Comparison of ENCODE assay signal across 21 cellular contexts in genomic region chr1:178434899-178435298, GRCh38.
"Had no signal": no experiment of that assay in that cellular context is flagged by ENCODE, and none has a peak within 500 bp of the region (broad histone marks: within the 10 kb centered on the region; RNA-seq: fewer than 3 reads in every experiment).

No MANE protein-coding gene starts in this region.

- H3K36me3 ChIP-seq: right lobe of liver, stomach had no signal

- DNase-seq: activated CD4-positive, alpha-beta memory T cell treated with anti-CD3 and anti-CD28 coated beads, Interleukin-2, amount 10 ng/mL, durations not matched to agents 7 days and 5 days; activated CD4-positive, alpha-beta T cell treated with anti-CD3 and anti-CD28 coated beads for 48 hours; activated CD4-positive, CD25-positive, alpha-beta regulatory T cell; activated CD8-positive, alpha-beta memory T cell treated with anti-CD3 and anti-CD28 coated beads, Interleukin-2, amount 10 ng/mL, durations not matched to agents 7 days and 5 days; activated naive CD4-positive, alpha-beta T cell; activated naive CD8-positive, alpha-beta T cell treated with anti-CD3 and anti-CD28 coated beads for 36 hours; amniotic stem cell; body of pancreas; caudate nucleus; foreskin fibroblast; hippocampal formation; left ventricle myocardium superior; right lobe of liver; small intestine; stimulated activated CD4-positive, alpha-beta T cell treated with anti-CD3 and anti-CD28 coated beads, Interleukin-4, amount 100 ng/mL, for 1 hour; stomach; T-helper 1 cell; T-helper 9 cell; testis had no signal

- H3K27me3 Mint-ChIP-seq: activated CD4-positive, alpha-beta memory T cell treated with anti-CD3 and anti-CD28 coated beads, Interleukin-2, amount 10 ng/mL, durations not matched to agents 7 days and 5 days; activated CD8-positive, alpha-beta memory T cell treated with anti-CD3 and anti-CD28 coated beads, Interleukin-2, amount 10 ng/mL, durations not matched to agents 7 days and 5 days had no signal

- H3K4me1 Mint-ChIP-seq: activated CD4-positive, alpha-beta memory T cell treated with anti-CD3 and anti-CD28 coated beads, Interleukin-2, amount 10 ng/mL, durations not matched to agents 7 days and 5 days; activated CD8-positive, alpha-beta memory T cell treated with anti-CD3 and anti-CD28 coated beads, Interleukin-2, amount 10 ng/mL, durations not matched to agents 7 days and 5 days; activated naive CD8-positive, alpha-beta T cell treated with anti-CD3 and anti-CD28 coated beads for 36 hours; memory B cell; stimulated activated effector memory CD8-positive, alpha-beta T cell treated with anti-CD3 and anti-CD28 coated beads, Interleukin-12 subunit alpha, Interleukin-12 subunit beta, amount 100 ng/mL, for 72 hours had no signal

- H3K4me1 ChIP-seq: body of pancreas, right lobe of liver, stomach, testis had no signal

- H3K27ac ChIP-seq: body of pancreas, right lobe of liver, stomach, testis had no signal

- H3K27ac Mint-ChIP-seq: activated CD4-positive, alpha-beta memory T cell treated with anti-CD3 and anti-CD28 coated beads, Interleukin-2, amount 10 ng/mL, durations not matched to agents 7 days and 5 days; activated CD8-positive, alpha-beta memory T cell treated with anti-CD3 and anti-CD28 coated beads, Interleukin-2, amount 10 ng/mL, durations not matched to agents 7 days and 5 days; activated naive CD8-positive, alpha-beta T cell treated with anti-CD3 and anti-CD28 coated beads for 36 hours; memory B cell; stimulated activated effector memory CD8-positive, alpha-beta T cell treated with anti-CD3 and anti-CD28 coated beads, Interleukin-12 subunit alpha, Interleukin-12 subunit beta, amount 100 ng/mL, for 72 hours had no signal

- H3K36me3 Mint-ChIP-seq: activated CD8-positive, alpha-beta memory T cell treated with anti-CD3 and anti-CD28 coated beads, Interleukin-2, amount 10 ng/mL, durations not matched to agents 7 days and 5 days; activated naive CD8-positive, alpha-beta T cell treated with anti-CD3 and anti-CD28 coated beads for 36 hours; memory B cell; stimulated activated effector memory CD8-positive, alpha-beta T cell treated with anti-CD3 and anti-CD28 coated beads, Interleukin-12 subunit alpha, Interleukin-12 subunit beta, amount 100 ng/mL, for 72 hours had no signal

- H3K9me3 Mint-ChIP-seq: activated CD4-positive, alpha-beta memory T cell treated with anti-CD3 and anti-CD28 coated beads, Interleukin-2, amount 10 ng/mL, durations not matched to agents 7 days and 5 days; activated naive CD8-positive, alpha-beta T cell treated with anti-CD3 and anti-CD28 coated beads for 36 hours; memory B cell; stimulated activated effector memory CD8-positive, alpha-beta T cell treated with anti-CD3 and anti-CD28 coated beads, Interleukin-12 subunit alpha, Interleukin-12 subunit beta, amount 100 ng/mL, for 72 hours had no signal

- H3K27me3 ChIP-seq: body of pancreas, right lobe of liver, stomach, testis had no signal

- H3K4me3 ChIP-seq: body of pancreas, right lobe of liver, stomach, testis had no signal

- H3K9me3 ChIP-seq: body of pancreas, right lobe of liver, stomach, testis had no signal

- H3K4me3 Mint-ChIP-seq: activated CD4-positive, alpha-beta memory T cell treated with anti-CD3 and anti-CD28 coated beads, Interleukin-2, amount 10 ng/mL, durations not matched to agents 7 days and 5 days; activated CD8-positive, alpha-beta memory T cell treated with anti-CD3 and anti-CD28 coated beads, Interleukin-2, amount 10 ng/mL, durations not matched to agents 7 days and 5 days; activated naive CD8-positive, alpha-beta T cell treated with anti-CD3 and anti-CD28 coated beads for 36 hours; memory B cell; stimulated activated effector memory CD8-positive, alpha-beta T cell treated with anti-CD3 and anti-CD28 coated beads, Interleukin-12 subunit alpha, Interleukin-12 subunit beta, amount 100 ng/mL, for 72 hours had no signal

- ATAC-seq: activated CD8-positive, alpha-beta memory T cell treated with anti-CD3 and anti-CD28 coated beads, Interleukin-2, amount 10 ng/mL, durations not matched to agents 7 days and 5 days; body of pancreas; left ventricle myocardium superior; right lobe of liver; stimulated activated effector memory CD8-positive, alpha-beta T cell treated with anti-CD3 and anti-CD28 coated beads, Interleukin-12 subunit alpha, Interleukin-12 subunit beta, amount 100 ng/mL, for 72 hours had no signal
